Comparison of ENCODE assay signal across 1 cellular context in the genomic region with DNA sequence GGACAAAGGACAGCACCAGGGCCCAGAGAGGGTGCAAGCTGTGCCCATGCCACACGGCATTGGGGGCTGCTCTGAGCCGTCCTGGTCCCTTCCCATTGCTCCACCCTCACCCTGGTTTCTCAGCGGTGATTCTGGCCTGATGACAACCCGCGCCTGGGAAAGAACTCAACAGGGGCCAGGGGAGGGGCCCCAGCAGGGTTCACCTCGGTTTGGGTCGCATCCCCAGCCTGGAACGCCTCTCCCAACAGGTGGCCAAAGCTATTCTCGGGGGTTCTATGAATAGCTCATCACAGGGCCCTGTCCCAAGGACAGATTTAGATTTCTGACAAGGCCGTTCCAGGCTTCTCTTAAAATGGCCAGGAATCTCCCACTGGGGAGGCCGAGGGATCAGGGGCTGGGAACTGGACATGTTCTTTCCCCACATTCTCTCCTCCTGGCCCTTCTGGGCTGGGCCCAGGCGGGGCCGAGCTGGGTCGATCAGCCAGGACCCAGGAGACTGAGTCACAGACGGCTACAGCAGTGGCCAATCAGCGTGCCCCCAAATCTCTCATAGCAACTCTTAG.
TF ChIP-seq lines count a peak whose summit lies in the region.

No MANE protein-coding gene starts in this region.

TF ChIP-seq in HepG2, 621 proteins besides CTCF, POLR2A, EP300 and RAD21 (continued from another document):
- TF ChIP-seq, protein P1, sequence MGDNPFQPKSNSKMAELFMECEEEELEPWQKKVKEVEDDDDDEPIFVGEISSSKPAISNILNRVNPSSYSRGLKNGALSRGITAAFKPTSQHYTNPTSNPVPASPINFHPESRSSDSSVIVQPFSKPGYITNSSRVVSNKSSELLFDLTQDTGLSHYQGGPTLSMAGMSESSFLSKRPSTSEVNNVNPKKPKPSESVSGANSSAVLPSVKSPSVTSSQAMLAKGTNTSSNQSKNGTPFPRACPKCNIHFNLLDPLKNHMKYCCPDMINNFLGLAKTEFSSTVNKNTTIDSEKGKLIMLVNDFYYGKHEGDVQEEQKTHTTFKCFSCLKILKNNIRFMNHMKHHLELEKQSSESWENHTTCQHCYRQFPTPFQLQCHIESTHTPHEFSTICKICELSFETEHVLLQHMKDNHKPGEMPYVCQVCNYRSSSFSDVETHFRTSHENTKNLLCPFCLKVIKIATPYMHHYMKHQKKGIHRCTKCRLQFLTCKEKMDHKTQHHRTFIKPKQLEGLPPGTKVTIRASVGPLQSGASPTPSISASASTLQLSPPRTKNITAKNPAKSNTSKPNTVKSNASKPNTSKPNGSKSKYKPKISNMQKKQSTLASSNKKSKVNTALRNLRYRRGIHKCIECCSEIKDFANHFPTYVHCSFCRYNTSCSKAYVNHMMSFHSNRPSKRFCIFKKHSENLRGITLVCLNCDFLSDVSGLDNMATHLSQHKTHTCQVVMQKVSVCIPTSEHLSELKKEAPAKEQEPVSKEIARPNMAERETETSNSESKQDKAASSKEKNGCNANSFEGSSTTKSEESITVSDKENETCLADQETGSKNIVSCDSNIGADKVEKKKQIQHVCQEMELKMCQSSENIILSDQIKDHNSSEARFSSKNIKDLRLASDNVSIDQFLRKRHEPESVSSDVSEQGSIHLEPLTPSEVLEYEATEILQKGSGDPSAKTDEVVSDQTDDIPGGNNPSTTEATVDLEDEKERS (CRISPR knock-in tag; IDR thresholded peaks at IDR 0.05): no peak
- TF ChIP-seq SOX6 (IDR thresholded peaks at IDR 0.05): no peak
- TF ChIP-seq SOX6 (CRISPR knock-in tag; IDR thresholded peaks at IDR 0.05): no peak
- no peak for TF ChIP-seq ZNF747 (CRISPR knock-in tag; IDR thresholded peaks at IDR 0.05; ENCODE audit: borderline replicate concordance)
- TF ChIP-seq, protein P2, sequence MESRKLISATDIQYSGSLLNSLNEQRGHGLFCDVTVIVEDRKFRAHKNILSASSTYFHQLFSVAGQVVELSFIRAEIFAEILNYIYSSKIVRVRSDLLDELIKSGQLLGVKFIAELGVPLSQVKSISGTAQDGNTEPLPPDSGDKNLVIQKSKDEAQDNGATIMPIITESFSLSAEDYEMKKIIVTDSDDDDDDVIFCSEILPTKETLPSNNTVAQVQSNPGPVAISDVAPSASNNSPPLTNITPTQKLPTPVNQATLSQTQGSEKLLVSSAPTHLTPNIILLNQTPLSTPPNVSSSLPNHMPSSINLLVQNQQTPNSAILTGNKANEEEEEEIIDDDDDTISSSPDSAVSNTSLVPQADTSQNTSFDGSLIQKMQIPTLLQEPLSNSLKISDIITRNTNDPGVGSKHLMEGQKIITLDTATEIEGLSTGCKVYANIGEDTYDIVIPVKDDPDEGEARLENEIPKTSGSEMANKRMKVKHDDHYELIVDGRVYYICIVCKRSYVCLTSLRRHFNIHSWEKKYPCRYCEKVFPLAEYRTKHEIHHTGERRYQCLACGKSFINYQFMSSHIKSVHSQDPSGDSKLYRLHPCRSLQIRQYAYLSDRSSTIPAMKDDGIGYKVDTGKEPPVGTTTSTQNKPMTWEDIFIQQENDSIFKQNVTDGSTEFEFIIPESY (CRISPR knock-in tag; IDR thresholded peaks at IDR 0.05): no peak
- TF ChIP-seq ZNF724P (CRISPR knock-in tag; IDR thresholded peaks at IDR 0.05; ENCODE audit: borderline replicate concordance): no peak
- TF ChIP-seq SP2 (CRISPR knock-in tag; IDR thresholded peaks at IDR 0.05): no peak
- TF ChIP-seq TMF1 (CRISPR knock-in tag; IDR thresholded peaks at IDR 0.05; ENCODE audit: low read depth): no peak
